In the genomic region with DNA sequence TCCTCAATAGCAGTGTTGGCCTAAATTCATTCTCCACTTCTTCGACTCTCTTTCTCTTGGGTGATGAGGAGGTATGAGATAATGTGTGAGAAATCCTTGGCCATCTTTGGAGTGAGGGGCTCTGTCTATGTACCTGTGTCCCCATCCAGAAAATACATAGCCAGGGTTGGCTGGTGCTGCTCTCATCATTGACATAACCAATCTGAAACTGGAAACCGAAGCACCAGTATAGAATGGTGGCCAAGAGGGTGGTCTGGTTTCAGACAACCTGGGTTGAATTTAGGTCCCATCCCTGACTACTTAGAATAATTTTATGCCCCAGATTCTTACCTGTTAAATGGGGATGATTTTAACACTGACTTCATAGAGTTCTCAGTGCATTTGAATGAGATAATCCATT, we compare ENCODE assay signal across 1 cellular context.
TF ChIP-seq lines count a peak whose summit lies in the region.

No MANE protein-coding gene starts in this region.

TF ChIP-seq in HCT116, 20 proteins besides CTCF, POLR2A, EP300 and RAD21 (continued from another document):
- TF ChIP-seq, protein P1, sequence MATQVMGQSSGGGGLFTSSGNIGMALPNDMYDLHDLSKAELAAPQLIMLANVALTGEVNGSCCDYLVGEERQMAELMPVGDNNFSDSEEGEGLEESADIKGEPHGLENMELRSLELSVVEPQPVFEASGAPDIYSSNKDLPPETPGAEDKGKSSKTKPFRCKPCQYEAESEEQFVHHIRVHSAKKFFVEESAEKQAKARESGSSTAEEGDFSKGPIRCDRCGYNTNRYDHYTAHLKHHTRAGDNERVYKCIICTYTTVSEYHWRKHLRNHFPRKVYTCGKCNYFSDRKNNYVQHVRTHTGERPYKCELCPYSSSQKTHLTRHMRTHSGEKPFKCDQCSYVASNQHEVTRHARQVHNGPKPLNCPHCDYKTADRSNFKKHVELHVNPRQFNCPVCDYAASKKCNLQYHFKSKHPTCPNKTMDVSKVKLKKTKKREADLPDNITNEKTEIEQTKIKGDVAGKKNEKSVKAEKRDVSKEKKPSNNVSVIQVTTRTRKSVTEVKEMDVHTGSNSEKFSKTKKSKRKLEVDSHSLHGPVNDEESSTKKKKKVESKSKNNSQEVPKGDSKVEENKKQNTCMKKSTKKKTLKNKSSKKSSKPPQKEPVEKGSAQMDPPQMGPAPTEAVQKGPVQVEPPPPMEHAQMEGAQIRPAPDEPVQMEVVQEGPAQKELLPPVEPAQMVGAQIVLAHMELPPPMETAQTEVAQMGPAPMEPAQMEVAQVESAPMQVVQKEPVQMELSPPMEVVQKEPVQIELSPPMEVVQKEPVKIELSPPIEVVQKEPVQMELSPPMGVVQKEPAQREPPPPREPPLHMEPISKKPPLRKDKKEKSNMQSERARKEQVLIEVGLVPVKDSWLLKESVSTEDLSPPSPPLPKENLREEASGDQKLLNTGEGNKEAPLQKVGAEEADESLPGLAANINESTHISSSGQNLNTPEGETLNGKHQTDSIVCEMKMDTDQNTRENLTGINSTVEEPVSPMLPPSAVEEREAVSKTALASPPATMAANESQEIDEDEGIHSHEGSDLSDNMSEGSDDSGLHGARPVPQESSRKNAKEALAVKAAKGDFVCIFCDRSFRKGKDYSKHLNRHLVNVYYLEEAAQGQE (IDR thresholded peaks at IDR 0.05; ENCODE audit: low read depth) = no peak
- TF ChIP-seq JUND (IDR thresholded peaks at IDR 0.05) = no peak
- no peak for TF ChIP-seq ZFX (IDR thresholded peaks at IDR 0.05)
